In the genomic region with DNA sequence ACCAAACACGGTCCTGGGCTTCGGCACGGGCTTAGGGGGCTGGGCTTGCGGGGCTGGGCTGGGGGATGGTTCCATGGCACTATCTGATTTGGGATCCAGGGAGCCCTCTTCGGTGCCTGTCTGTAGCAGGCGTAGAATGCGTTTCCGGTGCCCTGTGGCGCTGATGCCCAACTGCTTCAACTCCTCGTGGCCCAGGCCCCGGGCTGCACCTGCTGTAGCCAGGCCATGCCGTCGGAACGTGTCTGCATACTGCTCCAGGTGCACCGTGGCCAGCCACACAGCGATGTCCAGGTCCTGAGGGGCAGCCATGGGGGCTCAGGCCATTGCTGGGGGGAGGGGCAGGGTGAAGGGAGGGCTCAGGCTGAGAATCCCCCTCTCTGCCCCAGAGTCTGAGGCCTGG, we compare ENCODE assay signal across 16 cellular contexts. TPM values are rescaled to one million over a fixed set of nuclear protein-coding genes. Genes with fewer than 3 reads are reported as not detected.
DNase-seq lines count a peak whose midpoint lies in the region; TF ChIP-seq lines count a peak whose summit lies in the region.
"Had no signal": no experiment of that assay in that cellular context is flagged by ENCODE, and none has a peak within 500 bp of the region (broad histone marks: within the 10 kb centered on the region; RNA-seq: fewer than 3 reads in every experiment).

No MANE protein-coding gene starts in this region.

- H3K4me3 ChIP-seq in breast epithelium (peak overlapping the region in 1 of 3 donors; percentile 73), subcutaneous abdominal adipose tissue (ENCODE audit: low read depth in 1 of 5, low read length in 5 of 5) (peak overlapping the region in 3 of 5 donors; percentile 48 to 68 (median 66)), OCI-LY7 (ENCODE audit: low read depth, low read length, poor library complexity, severe bottlenecking) (no peak overlapping the region)
- H3K4me3 ChIP-seq: cardiac muscle cell had no signal

- peaks cover 14% of the 10 kb centered on the region for H3K4me1 Mint-ChIP-seq in MCF 10A (ENCODE audit: insufficient read depth, unreplicated experiment)

- H3K4me1 ChIP-seq in breast epithelium (no peaks in the 10 kb centered on the region), subcutaneous abdominal adipose tissue (ENCODE audit: control insufficient read depth in 5 of 5, insufficient read depth in 5 of 5, low read length in 5 of 5) (peaks cover 3 to 46% (median 21%) of the 10 kb centered on the region in 5 donors), OCI-LY7 (ENCODE audit: insufficient read depth, low read length, poor library complexity, severe bottlenecking) (peaks cover 5% of the 10 kb centered on the region)

- no peak for TF ChIP-seq CTCF in MCF 10A (IDR thresholded peaks at IDR 0.05; ENCODE audit: unreplicated experiment)
- TF ChIP-seq CTCF in breast epithelium (IDR thresholded peaks at IDR 0.05): no peak
- no peak for TF ChIP-seq CTCF in OCI-LY7 (conservative IDR thresholded peaks at IDR 0.05; ENCODE audit: low read length)

- no peaks in the 10 kb centered on the region for H3K79me2 ChIP-seq in OCI-LY7 (ENCODE audit: insufficient read depth, low read depth, low read length)

- no peaks in the 10 kb centered on the region for H4K20me1 ChIP-seq in OCI-LY7 (ENCODE audit: insufficient read depth, low read length)

- H3K36me3 ChIP-seq in breast epithelium (no peaks in the 10 kb centered on the region), subcutaneous abdominal adipose tissue (ENCODE audit: control insufficient read depth in 5 of 5, insufficient read depth in 5 of 5, low read length in 5 of 5) (peaks cover 0 to 12% (median 0%) of the 10 kb centered on the region in 5 donors), OCI-LY7 (ENCODE audit: insufficient read depth, low read length) (no peaks in the 10 kb centered on the region)
- H3K36me3 ChIP-seq: cardiac muscle cell had no signal

- H3K36me3 Mint-ChIP-seq in MCF 10A (ENCODE audit: insufficient read depth, unreplicated experiment): peaks cover 9% of the 10 kb centered on the region

- H3K9me3 ChIP-seq in breast epithelium (no peaks in the 10 kb centered on the region), subcutaneous abdominal adipose tissue (ENCODE audit: control insufficient read depth in 5 of 5, low read length in 5 of 5) (no peaks in the 10 kb centered on the region), OCI-LY7 (ENCODE audit: low read length) (no peaks in the 10 kb centered on the region)
- H3K9me3 ChIP-seq: tibial nerve had no signal

- no peaks in the 10 kb centered on the region for H3K9me3 Mint-ChIP-seq in MCF 10A (ENCODE audit: unreplicated experiment)

- no peaks in the 10 kb centered on the region for H3K27me3 Mint-ChIP-seq in MCF 10A (ENCODE audit: insufficient read depth, unreplicated experiment)

- TF ChIP-seq POLR2A in breast epithelium (IDR thresholded peaks at IDR 0.05): no peak

- H2AFZ ChIP-seq in OCI-LY7 (ENCODE audit: low read length): no peak overlapping the region

- no peak overlapping the region for H3K4me2 ChIP-seq in OCI-LY7 (ENCODE audit: low read length)

- H3K9me2 ChIP-seq in OCI-LY7 (ENCODE audit: insufficient read depth, low read length): no peaks in the 10 kb centered on the region

- POLR2A ChIA-PET in MCF 10A (lab: Yijun Ruan, JAX): interaction anchor here (0.6 to 1.9 kb wide), 2 partner anchors 11 to 195 kb away, joined by 3 to 4 read pairs; no protein-coding TSS in a partner anchor
- POLR2A ChIA-PET in OCI-LY7 (lab: Charles Lee): no interaction called here

- DNase-seq in MCF 10A (ENCODE audit: unreplicated experiment) (no peak), breast epithelium (ENCODE audit: low spot score in 2 of 2) (no peak), caudate nucleus (lab: John Stamatoyannopoulos, UW) (no peak), lung microvascular endothelial cell (ENCODE audit: low read depth in 2 of 2) (peak; percentile 5 to 14), HT-29 (ENCODE audit: low spot score) (no peak), OCI-LY7 (ENCODE audit: low spot score) (no peak), COLO668 (lab: John Stamatoyannopoulos, UW; ENCODE audit: unreplicated experiment) (no peak)
- DNase-seq: 8988T; activated CD4-positive, CD25-positive, alpha-beta regulatory T cell treated with anti-CD3 and anti-CD28 coated beads, Interleukin-2, amount 50 U/mL, for 72 hours; hypothalamus; kidney glomerular epithelial cell; NCI-H1436; T-helper 9 cell had no signal

- peak overlapping the region in 1 of 5 donors; percentile 21 for H3K9ac ChIP-seq in subcutaneous abdominal adipose tissue (ENCODE audit: low read length in 5 of 5)

- H3K27me3 ChIP-seq in breast epithelium (no peaks in the 10 kb centered on the region), subcutaneous abdominal adipose tissue (ENCODE audit: control insufficient read depth in 5 of 5, insufficient read depth in 4 of 5, low read length in 5 of 5) (peaks cover 0 to 4% (median 0%) of the 10 kb centered on the region in 5 donors)
- H3K27me3 ChIP-seq: cardiac muscle cell, tibial nerve had no signal

- intact Hi-C loops in MCF 10A (cut with micrococcal nuclease) (no loop called here), breast epithelium (cut with DNase I; ENCODE audit: low total_unique reads) (no loop called here), OCI-LY7 (cut with micrococcal nuclease; ENCODE audit: unreplicated experiment) (no loop called here)

- CTCF ChIA-PET in MCF 10A (lab: Yijun Ruan, JAX) (interaction anchor here (0.6 to 5.1 kb wide), 8 partner anchors 12 to 1509 kb away, joined by 3 to 51 read pairs (median 6); a partner anchor contains a TSS), OCI-LY7 (lab: Charles Lee; ENCODE audit: unreplicated experiment) (no interaction called here)

- H3K4me3 Mint-ChIP-seq in MCF 10A (ENCODE audit: unreplicated experiment): no peak overlapping the region

- BruUV-seq in MCF 10A (replicated peaks; lab: Mats Ljungman, UMichigan): no TSS peak
- no TSS peak for BruUV-seq in OCI-LY7 (replicated peaks; lab: Mats Ljungman, UMichigan)

- peak overlapping the region; percentile 93 for H3K27ac Mint-ChIP-seq in MCF 10A (ENCODE audit: low read depth, unreplicated experiment)

- H3K27ac ChIP-seq in breast epithelium (peak overlapping the region in 1 of 2 donors; percentile 92), caudate nucleus (ENCODE audit: low read depth, low read length) (peak overlapping the region; percentile 26), subcutaneous abdominal adipose tissue (ENCODE audit: low read depth, low read length) (peak overlapping the region; percentile 87), OCI-LY7 (ENCODE audit: low read depth, low read length, poor library complexity, severe bottlenecking) (no peak overlapping the region)
- H3K27ac ChIP-seq: cardiac muscle cell had no signal

RNA-seq across cellular contexts. Expression of a gene that starts 1.9 kb away (rescaled TPM):
- total RNA-seq in MCF 10A (2022): 19.8 and 22.8 TPM in 2 replicates
- total RNA-seq in breast epithelium: 10 to 100 TPM in 1 of 3 donors, 1 to 10 TPM in 2; 2.6 to 12.1 (median 5.9) TPM
- 22.4 and 30.8 TPM in 2 replicates for total RNA-seq in lung microvascular endothelial cell
- 0.21 and 0.38 TPM in 2 replicates for total RNA-seq in HT-29 (2014; rRNA removed; shearing (Covaris generic))
- not detected in 2 replicates for total RNA-seq in OCI-LY7 (2014; rRNA removed; shearing (Covaris generic))
- total RNA-seq in OCI-LY7 (2022): not detected in 2 replicates

RNA-seq across cellular contexts. Expression of a gene that starts 29.0 kb away (rescaled TPM):
- total RNA-seq in MCF 10A (2022): 21.2 and 22.1 TPM in 2 replicates
- total RNA-seq in breast epithelium: 10 to 100 TPM; 18.1 to 32.1 (median 24.3) TPM
- 9.3 and 10.5 TPM in 2 replicates for total RNA-seq in lung microvascular endothelial cell
- total RNA-seq in HT-29 (2014; rRNA removed; shearing (Covaris generic)): 24.3 and 30.6 TPM in 2 replicates
- 31.9 and 49.0 TPM in 2 replicates for total RNA-seq in OCI-LY7 (2014; rRNA removed; shearing (Covaris generic))
- total RNA-seq in OCI-LY7 (2022): 55.3 and 60.8 TPM in 2 replicates

RNA-seq across cellular contexts. Expression of a gene that starts 43.4 kb away (rescaled TPM):
- total RNA-seq in MCF 10A (2022): 12.5 and 13.3 TPM in 2 replicates
- total RNA-seq in breast epithelium: 1 to 10 TPM; 1.3 to 4.3 (median 4.0) TPM
- total RNA-seq in lung microvascular endothelial cell: 5.6 and 6.1 TPM in 2 replicates
- 26.6 and 27.2 TPM in 2 replicates for total RNA-seq in HT-29 (2014; rRNA removed; shearing (Covaris generic))
- 28.0 and 29.8 TPM in 2 replicates for total RNA-seq in OCI-LY7 (2014; rRNA removed; shearing (Covaris generic))
- total RNA-seq in OCI-LY7 (2022): 37.9 and 43.1 TPM in 2 replicates

RNA-seq across cellular contexts. Expression of a gene that starts 43.5 kb away (rescaled TPM):
- total RNA-seq in MCF 10A (2022) (83.5 and 85.6 TPM in 2 replicates), breast epithelium (10 to 100 TPM; 50.2 to 52.5 (median 52.1) TPM), lung microvascular endothelial cell (45.0 and 48.2 TPM in 2 replicates), OCI-LY7 (2022) (83.6 and 85.3 TPM in 2 replicates)
- total RNA-seq in HT-29 (2014; rRNA removed; shearing (Covaris generic)): 69.8 and 84.9 TPM in 2 replicates
- total RNA-seq in OCI-LY7 (2014; rRNA removed; shearing (Covaris generic)): 78.8 and 85.4 TPM in 2 replicates

Comparison
In these comparisons a context has a peak if more than half of its experiments do, and no peak if none do; other contexts are left out.
1. DNase-seq: peak in lung microvascular endothelial cell (2 of 2); none in MCF 10A (single experiment), breast epithelium (0 of 2), caudate nucleus (0 of 61), HT-29 (single experiment), OCI-LY7 (single experiment) and COLO668 (single experiment).